Comparison of ENCODE assay signal across 8 cellular contexts in the genomic region with DNA sequence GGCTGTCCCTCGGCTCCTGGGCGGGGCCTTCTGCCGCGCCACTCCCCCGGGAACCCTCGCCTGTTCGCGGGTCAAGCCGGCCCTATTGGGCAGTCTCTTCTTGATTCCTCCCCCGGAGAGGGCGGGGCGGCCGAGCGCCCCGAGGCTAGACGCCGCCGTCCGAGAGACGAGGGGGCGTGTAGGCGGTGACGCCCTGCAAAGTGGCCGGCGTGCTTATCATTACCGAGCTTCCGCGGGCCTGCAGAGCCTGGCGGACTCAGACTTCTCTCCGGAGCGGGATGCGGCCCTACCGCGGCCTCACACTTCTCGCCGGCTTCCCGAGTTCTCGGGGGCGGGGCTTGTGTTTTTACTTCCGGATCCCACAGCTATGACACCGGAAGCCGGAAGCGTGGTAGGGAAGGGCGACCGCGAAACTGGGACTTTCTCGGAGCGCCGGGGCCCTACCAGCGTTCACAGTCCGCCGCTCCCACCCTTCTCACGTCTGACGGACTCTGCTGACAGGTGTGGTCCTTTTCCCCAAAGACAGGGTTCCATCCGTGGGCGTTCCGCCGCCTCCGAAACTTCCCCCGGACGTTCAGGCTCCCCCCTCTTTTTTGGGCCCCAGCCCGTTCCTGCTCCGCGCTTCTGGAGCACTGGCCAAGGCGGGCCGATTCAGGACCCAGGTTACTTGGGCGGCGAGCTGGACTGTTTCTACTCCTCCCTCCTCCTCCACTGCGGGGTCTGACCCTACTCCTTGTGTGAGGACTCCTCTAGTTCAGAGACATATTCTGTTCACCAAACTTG. TPM values are rescaled to one million over a fixed set of nuclear protein-coding genes. Genes with fewer than 3 reads are reported as not detected.
A peak's percentile ranks its signal among the peaks of the same experiment; 100 is the strongest.
DNase-seq lines count a peak whose midpoint lies in the region; ATAC-seq and TF ChIP-seq lines count a peak whose summit lies in the region.

Gene IKBKG, plus strand, starts transcription at position 376 of the 783 bp plus-strand sequence. CDS start 4,383 bp downstream, outside the sequence.

- H3K36me3 ChIP-seq in right atrium auricular region (no peaks in the 10 kb centered on the region), vagina (no peaks in the 10 kb centered on the region)

- H3K27ac ChIP-seq in angular gyrus (ENCODE audit: low read depth, low read length) (peak within 1 kb of the TSS; percentile 82), right atrium auricular region (peak within 1 kb of the TSS; percentile 84 to 89), vagina (peak within 1 kb of the TSS; percentile 78)

- DNase-seq in NCI-H187 (lab: John Stamatoyannopoulos, UW) = peak; percentile 91 to 97
- peak; percentile 72 to 92 (median 82) for DNase-seq in T-helper 2 cell
- DNase-seq in right atrium auricular region (ENCODE audit: low spot score) = peak; percentile 89
- peak; percentile 89 for DNase-seq in putamen (ENCODE audit: low spot score)
- peak in 1 of 2 donors; percentile 89 for DNase-seq in vagina (ENCODE audit: extremely low spot score in 2 of 2)

- no peak for TF ChIP-seq CTCF in right atrium auricular region (IDR thresholded peaks at IDR 0.05)
- no peak for TF ChIP-seq CTCF in vagina (IDR thresholded peaks at IDR 0.05)

- H3K27me3 ChIP-seq in right atrium auricular region (no peaks in the 10 kb centered on the region), vagina (no peaks in the 10 kb centered on the region)

- H3K9me3 ChIP-seq in right atrium auricular region (no peaks in the 10 kb centered on the region), vagina (no peaks in the 10 kb centered on the region)

- intact Hi-C loops in vagina (cut with DNase I) = no loop called here

- H3K4me3 ChIP-seq in right atrium auricular region = peak within 1 kb of the TSS; percentile 62 to 66
- H3K4me3 ChIP-seq in vagina = peak within 1 kb of the TSS; percentile 44 to 58

- H3K4me1 ChIP-seq in right atrium auricular region = peaks cover 0 to 27% of the 10 kb centered on the region in 2 donors
- peaks cover 36% of the 10 kb centered on the region for H3K4me1 ChIP-seq in vagina

- TF ChIP-seq POLR2A in vagina (IDR thresholded peaks at IDR 0.05) = no peak

- peak; percentile 61 for ATAC-seq in GM18499 (IDR thresholded peaks at IDR 0.05; ENCODE audit: insufficient read depth, unreplicated experiment)
- ATAC-seq in HG02938 (IDR thresholded peaks at IDR 0.05; ENCODE audit: unreplicated experiment) = peak; percentile 85

RNA-seq across cellular contexts. Expression of gene IKBKG, which starts in this region (rescaled TPM):
- total RNA-seq in right atrium auricular region = 1 to 10 TPM; 7.2 to 9.0 TPM
- 11.8 TPM for total RNA-seq in vagina
